ENCODE assay signal across 1 cellular context in the genomic region with DNA sequence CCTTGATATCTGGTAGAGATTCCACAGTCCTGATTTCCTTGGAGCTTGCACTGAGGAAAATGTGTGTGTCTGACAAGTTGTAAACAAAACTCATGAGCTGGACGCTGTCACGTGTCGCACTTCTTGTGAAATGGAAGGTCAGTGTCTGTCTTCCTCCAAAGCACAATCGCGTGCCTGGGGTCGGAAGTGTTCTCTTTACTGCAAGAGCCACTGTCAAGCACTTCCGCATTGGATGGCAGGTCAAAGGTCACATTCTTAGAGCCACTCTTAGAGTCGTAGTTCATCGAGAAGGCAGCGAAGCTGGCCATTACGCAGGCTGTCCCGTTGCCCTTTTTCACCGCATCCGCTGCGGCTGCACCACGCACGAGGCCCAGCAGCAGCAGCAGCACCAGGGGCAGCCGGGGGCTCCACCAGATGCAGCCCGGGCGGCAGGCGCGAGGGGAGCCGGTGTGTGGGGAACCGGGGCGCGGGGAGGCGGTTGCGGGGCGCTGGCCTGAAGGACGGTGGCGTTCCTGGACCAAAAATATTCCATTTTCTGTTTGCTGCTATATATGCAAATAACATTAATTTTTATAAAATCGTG.
TF ChIP-seq lines count a peak whose summit lies in the region.

No MANE protein-coding gene starts in this region.

TF ChIP-seq in K562, 482 proteins besides CTCF, POLR2A, EP300 and RAD21:
- TF ChIP-seq NR2C1 (IDR thresholded peaks at IDR 0.05): peak; percentile 73
- TF ChIP-seq NR2C1 (tag; IDR thresholded peaks at IDR 0.05): peak; percentile 72
- TF ChIP-seq NR2C2 (CRISPR knock-in tag; IDR thresholded peaks at IDR 0.05): peak; percentile 78
- TF ChIP-seq NR2C2 (tag; IDR thresholded peaks at IDR 0.05): peak; percentile 55; the same call in 1 of the 2 replicates
- no peak for TF ChIP-seq ZNF583 (CRISPR knock-in tag; IDR thresholded peaks at IDR 0.05)
- peak; percentile 49; the same call in 1 of the 2 replicates for TF ChIP-seq SPI1 (IDR thresholded peaks at IDR 0.05; ENCODE audit: borderline replicate concordance, low read depth, low read length)
